38 cellular contexts compared by ENCODE assay signal in the genomic region with DNA sequence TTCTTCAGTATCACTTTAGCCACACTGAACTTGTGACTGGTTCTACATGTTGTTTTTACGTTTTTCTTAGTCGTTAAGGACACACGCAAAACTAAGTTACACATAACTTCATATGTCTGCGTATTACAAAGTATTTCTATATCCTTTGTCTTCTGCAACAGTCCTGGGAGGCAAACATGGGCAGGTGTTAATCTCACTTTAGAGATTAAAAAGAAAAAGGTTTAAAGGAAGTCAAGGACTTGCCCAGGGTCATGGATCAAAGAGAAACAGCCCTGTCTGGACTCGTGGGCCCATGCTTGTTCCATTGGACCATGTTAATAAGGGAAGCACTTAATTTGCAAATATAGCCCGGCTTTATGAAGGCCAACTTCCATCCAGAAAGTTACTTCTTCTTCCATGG.
"Had no signal": no experiment of that assay in that cellular context is flagged by ENCODE, and none has a peak within 500 bp of the region (broad histone marks: within the 10 kb centered on the region; RNA-seq: fewer than 3 reads in every experiment).

No MANE protein-coding gene starts in this region.

- H3K36me3 ChIP-seq: adrenal gland, cardiac muscle cell had no signal

- H3K9me3 ChIP-seq: adrenal gland had no signal

- H3K4me3 ChIP-seq: adrenal gland, cardiac muscle cell had no signal

- H3K36me3 Mint-ChIP-seq: activated CD4-positive, alpha-beta memory T cell treated with anti-CD3 and anti-CD28 coated beads for 36 hours; brain had no signal

- H3K27ac Mint-ChIP-seq: activated B cell treated with CpG ODN at 0.5 μM for 24 hours; activated CD4-positive, alpha-beta memory T cell treated with anti-CD3 and anti-CD28 coated beads for 36 hours; activated CD4-positive, alpha-beta T cell treated with anti-CD3 and anti-CD28 coated beads, Interleukin-2, amount 10 ng/mL, durations not matched to agents 24 days and 14 days; activated CD8-positive, alpha-beta T cell treated with anti-CD3 and anti-CD28 coated beads for 36 hours; activated naive CD4-positive, alpha-beta T cell treated with anti-CD3 and anti-CD28 coated beads for 36 hours; activated naive CD8-positive, alpha-beta T cell treated with anti-CD3 and anti-CD28 coated beads for 36 hours; activated T-cell treated with anti-CD3 and anti-CD28 coated beads, Interleukin-2, amount 50 U/mL, for 72 hours; activated T-helper 1 cell treated with anti-CD3 and anti-CD28 coated beads, Interleukin-12 subunit alpha, Interleukin-12 subunit beta, Interleukin-2, Interleukin-4 antibody, amounts not matched to agents 30 ng/mL and 10 ng/mL and 1 ng/mL, durations not matched to agents 14 hours and 24 hours and 36 hours; activated T-helper 17 cell treated with anti-CD3 and anti-CD28 coated beads, Interleukin-2, amount 50 U/mL, for 72 hours; brain; T-helper 1 cell treated with Interleukin-12 subunit alpha and Interleukin-12 subunit beta and Interleukin-4 antibody, amounts not matched to agents 30 μg/mL and 1 μg/mL, for 36 hours; T-helper 2 cell treated with Interferon-gamma antibody and Interleukin-4, amounts not matched to agents 5 μg/mL and 100 μg/mL, for 36 hours had no signal

- H3K9me3 Mint-ChIP-seq: activated B cell treated with CpG ODN at 0.5 μM for 24 hours; activated CD4-positive, alpha-beta memory T cell treated with anti-CD3 and anti-CD28 coated beads for 36 hours; activated CD4-positive, alpha-beta T cell treated with anti-CD3 and anti-CD28 coated beads, Interleukin-2, amount 10 ng/mL, durations not matched to agents 24 days and 14 days; activated CD8-positive, alpha-beta T cell treated with anti-CD3 and anti-CD28 coated beads for 36 hours; activated naive CD4-positive, alpha-beta T cell treated with anti-CD3 and anti-CD28 coated beads for 36 hours; activated naive CD8-positive, alpha-beta T cell treated with anti-CD3 and anti-CD28 coated beads for 36 hours; activated T-cell treated with anti-CD3 and anti-CD28 coated beads, Interleukin-2, amount 50 U/mL, for 4 hours; activated T-cell treated with anti-CD3 and anti-CD28 coated beads, Interleukin-2, amount 50 U/mL, for 72 hours; activated T-helper 1 cell treated with anti-CD3 and anti-CD28 coated beads, Interleukin-12 subunit alpha, Interleukin-12 subunit beta, Interleukin-2, Interleukin-4 antibody, amounts not matched to agents 30 ng/mL and 10 ng/mL and 1 ng/mL, durations not matched to agents 14 hours and 24 hours and 36 hours; activated T-helper 17 cell treated with anti-CD3 and anti-CD28 coated beads, Interleukin-2, amount 50 U/mL, for 72 hours; central memory CD8-positive, alpha-beta T cell; T-helper 1 cell treated with Interleukin-12 subunit alpha and Interleukin-12 subunit beta and Interleukin-4 antibody, amounts not matched to agents 30 μg/mL and 1 μg/mL, for 36 hours; T-helper 2 cell treated with Interferon-gamma antibody and Interleukin-4, amounts not matched to agents 5 μg/mL and 100 μg/mL, for 36 hours had no signal

- DNase-seq: activated B cell treated with CpG ODN at 0.5 μM for 24 hours; activated CD4-positive, alpha-beta memory T cell treated with anti-CD3 and anti-CD28 coated beads for 36 hours; activated CD4-positive, alpha-beta T cell treated with anti-CD3 and anti-CD28 coated beads for 4 hours; activated CD4-positive, alpha-beta T cell treated with anti-CD3 and anti-CD28 coated beads, Interleukin-2, amount 10 ng/mL, durations not matched to agents 24 days and 14 days; activated CD4-positive, alpha-beta T cell treated with anti-CD3 and anti-CD28 coated beads, Interleukin-2, amount 50 U/mL, for 1 hour; activated CD4-positive, alpha-beta T cell treated with anti-CD3 and anti-CD28 coated beads, Interleukin-2, amount 50 U/mL, for 4 hours; activated CD4-positive, CD25-positive, alpha-beta regulatory T cell treated with anti-CD3 and anti-CD28 coated beads, Interleukin-2, amount 50 U/mL, for 72 hours; activated CD8-positive, alpha-beta memory T cell treated with anti-CD3 and anti-CD28 coated beads, Interleukin-2, amount 50 U/mL, for 4 hours; activated CD8-positive, alpha-beta T cell treated with anti-CD3 and anti-CD28 coated beads for 36 hours; activated effector memory CD4-positive, alpha-beta T cell treated with anti-CD3 and anti-CD28 coated beads, Interleukin-2, amount 50 U/mL, for 16 hours; activated gamma-delta T cell treated with Interleukin-2 at 50 U/mL for 16 hours; activated naive CD4-positive, alpha-beta T cell; activated naive CD4-positive, alpha-beta T cell treated with anti-CD3 and anti-CD28 coated beads for 36 hours; activated naive CD4-positive, alpha-beta T cell treated with anti-CD3 and anti-CD28 coated beads, Interleukin-2, amount 50 U/mL, for 16 hours; activated naive CD8-positive, alpha-beta T cell treated with anti-CD3 and anti-CD28 coated beads for 36 hours; activated T-cell treated with anti-CD3 and anti-CD28 coated beads for 4 hours; activated T-cell treated with anti-CD3 and anti-CD28 coated beads, Interleukin-2, amount 50 U/mL, for 1 hour; activated T-cell treated with anti-CD3 and anti-CD28 coated beads, Interleukin-2, amount 50 U/mL, for 4 hours; activated T-cell treated with anti-CD3 and anti-CD28 coated beads, Interleukin-2, amount 50 U/mL, for 72 hours; adrenal gland; amniotic stem cell; aorta; caudate nucleus; cerebellar nuclear complex; T-helper 1 cell; T-helper 2 cell; T-helper 9 cell had no signal

- FAIRE-seq: astrocyte, bronchial epithelial cell, TTC549 had no signal

- H3K27ac ChIP-seq: adrenal gland, cardiac muscle cell, VCaP had no signal

- H3K27me3 ChIP-seq: adrenal gland, cardiac muscle cell had no signal

- ATAC-seq: activated CD8-positive, alpha-beta T cell treated with anti-CD3 and anti-CD28 coated beads for 36 hours; activated T-cell treated with anti-CD3 and anti-CD28 coated beads, Interleukin-2, amount 50 U/mL, for 4 hours; activated T-cell treated with anti-CD3 and anti-CD28 coated beads, Interleukin-2, amount 50 U/mL, for 72 hours; activated T-helper 17 cell treated with anti-CD3 and anti-CD28 coated beads, Interleukin-2, amount 50 U/mL, for 72 hours had no signal

- H3K4me3 Mint-ChIP-seq: activated B cell treated with CpG ODN at 0.5 μM for 24 hours; activated CD4-positive, alpha-beta memory T cell treated with anti-CD3 and anti-CD28 coated beads for 36 hours; activated CD4-positive, alpha-beta T cell treated with anti-CD3 and anti-CD28 coated beads, Interleukin-2, amount 10 ng/mL, durations not matched to agents 24 days and 14 days; activated CD8-positive, alpha-beta T cell treated with anti-CD3 and anti-CD28 coated beads for 36 hours; activated naive CD4-positive, alpha-beta T cell treated with anti-CD3 and anti-CD28 coated beads for 36 hours; activated naive CD8-positive, alpha-beta T cell treated with anti-CD3 and anti-CD28 coated beads for 36 hours; activated T-cell treated with anti-CD3 and anti-CD28 coated beads, Interleukin-2, amount 50 U/mL, for 4 hours; activated T-cell treated with anti-CD3 and anti-CD28 coated beads, Interleukin-2, amount 50 U/mL, for 72 hours; activated T-helper 1 cell treated with anti-CD3 and anti-CD28 coated beads, Interleukin-12 subunit alpha, Interleukin-12 subunit beta, Interleukin-2, Interleukin-4 antibody, amounts not matched to agents 30 ng/mL and 10 ng/mL and 1 ng/mL, durations not matched to agents 14 hours and 24 hours and 36 hours; activated T-helper 17 cell treated with anti-CD3 and anti-CD28 coated beads, Interleukin-2, amount 50 U/mL, for 72 hours; brain; central memory CD8-positive, alpha-beta T cell; T-helper 1 cell treated with Interleukin-12 subunit alpha and Interleukin-12 subunit beta and Interleukin-4 antibody, amounts not matched to agents 30 μg/mL and 1 μg/mL, for 36 hours; T-helper 2 cell treated with Interferon-gamma antibody and Interleukin-4, amounts not matched to agents 5 μg/mL and 100 μg/mL, for 36 hours had no signal

- H3K27me3 Mint-ChIP-seq: activated B cell treated with CpG ODN at 0.5 μM for 24 hours; activated CD4-positive, alpha-beta memory T cell treated with anti-CD3 and anti-CD28 coated beads for 36 hours; activated CD4-positive, alpha-beta T cell treated with anti-CD3 and anti-CD28 coated beads, Interleukin-2, amount 10 ng/mL, durations not matched to agents 24 days and 14 days; activated CD8-positive, alpha-beta T cell treated with anti-CD3 and anti-CD28 coated beads for 36 hours; activated naive CD8-positive, alpha-beta T cell treated with anti-CD3 and anti-CD28 coated beads for 36 hours; activated T-helper 17 cell treated with anti-CD3 and anti-CD28 coated beads, Interleukin-2, amount 50 U/mL, for 72 hours; brain; central memory CD8-positive, alpha-beta T cell had no signal
